9 cellular contexts compared by ENCODE assay signal in the genomic region with DNA sequence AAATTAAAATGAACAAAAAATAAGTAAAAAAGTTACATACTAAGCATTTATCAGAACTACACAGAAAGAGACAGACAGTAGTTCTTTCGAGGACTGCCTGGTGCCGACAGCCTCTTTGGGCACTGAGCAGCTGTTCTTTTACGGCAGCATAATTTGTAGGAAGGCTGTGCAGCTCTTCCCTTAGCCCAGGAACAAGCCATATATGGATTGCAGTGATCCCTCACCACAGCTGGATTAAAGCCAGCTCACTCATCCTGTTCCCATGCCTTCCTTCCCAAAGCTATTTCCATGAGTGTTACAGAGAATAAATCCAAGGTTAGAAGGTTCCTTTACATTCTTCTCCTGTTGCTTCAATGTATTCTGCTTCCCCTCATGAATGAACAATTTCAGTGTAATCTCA.
DNase-seq lines count a peak whose midpoint lies in the region; ATAC-seq and TF ChIP-seq lines count a peak whose summit lies in the region.
"Had no signal": no experiment of that assay in that cellular context is flagged by ENCODE, and none has a peak within 500 bp of the region (broad histone marks: within the 10 kb centered on the region; RNA-seq: fewer than 3 reads in every experiment).

No MANE protein-coding gene starts in this region.

- H3K4me3 ChIP-seq in AG09309 (ENCODE audit: control insufficient read depth, low read depth, low read length), result no peak overlapping the region
- H3K4me3 ChIP-seq in mucosa of descending colon, result no peak overlapping the region

- H3K4me3 Mint-ChIP-seq in chondrocyte (ENCODE audit: unreplicated experiment) (no peak overlapping the region), CD14-positive monocyte (no peak overlapping the region)
- H3K4me3 Mint-ChIP-seq: activated naive CD8-positive, alpha-beta T cell had no signal

- H3K27ac Mint-ChIP-seq in chondrocyte (ENCODE audit: unreplicated experiment) (peak overlapping the region; percentile 72), CD14-positive monocyte (peak overlapping the region in 1 of 7 donors; percentile 68)
- H3K27ac Mint-ChIP-seq: activated naive CD8-positive, alpha-beta T cell had no signal

- in situ Hi-C loops in KBM-7 (cut with MboI; ENCODE audit: low pct_unique_long_range_greater_than_20kb, low sequenced_read_pairs), result no loop called here

- H3K9me3 ChIP-seq in mucosa of descending colon, result no peaks in the 10 kb centered on the region

- peaks cover 30% of the 10 kb centered on the region for H3K4me1 Mint-ChIP-seq in chondrocyte (ENCODE audit: low read depth)
- H3K4me1 Mint-ChIP-seq in CD14-positive monocyte, result no peaks in the 10 kb centered on the region

- peak; percentile 98 for ATAC-seq in mucosa of descending colon

- H3K9me3 Mint-ChIP-seq in chondrocyte (ENCODE audit: low read depth) (no peaks in the 10 kb centered on the region), CD14-positive monocyte (no peaks in the 10 kb centered on the region)

- H3K4me1 ChIP-seq in mucosa of descending colon (ENCODE audit: low read depth), result no peaks in the 10 kb centered on the region

- no peaks in the 10 kb centered on the region for H3K36me3 ChIP-seq in mucosa of descending colon (ENCODE audit: low read depth)

- intact Hi-C loops in mucosa of descending colon (cut with DNase I, micrococcal nuclease), result no loop called here
- intact Hi-C loops in CD14-positive monocyte (cut with micrococcal nuclease), result no loop called here

- no peaks in the 10 kb centered on the region for H3K27me3 Mint-ChIP-seq in chondrocyte (ENCODE audit: low read depth)
- H3K27me3 Mint-ChIP-seq in CD14-positive monocyte (ENCODE audit: low read depth in 3 of 3), result no peaks in the 10 kb centered on the region
- H3K27me3 Mint-ChIP-seq: activated naive CD8-positive, alpha-beta T cell had no signal

- no peak for TF ChIP-seq CTCF in AG09309 (IDR thresholded peaks at IDR 0.05; ENCODE audit: control insufficient read depth, insufficient read depth, low read depth, low read length, missing control alignments)
- TF ChIP-seq CTCF in chondrocyte (IDR thresholded peaks at IDR 0.05), result no peak
- TF ChIP-seq CTCF in mucosa of descending colon (IDR thresholded peaks at IDR 0.05), result no peak
- no peak for TF ChIP-seq CTCF in CD14-positive monocyte (IDR thresholded peaks at IDR 0.05)

- H3K36me3 Mint-ChIP-seq in chondrocyte (ENCODE audit: low read depth) (no peaks in the 10 kb centered on the region), CD14-positive monocyte (peaks cover 82 to 87% of the 10 kb centered on the region in 2 donors)

- peak; percentile 93 for DNase-seq in AG09309 (ENCODE audit: low read depth)
- peak; percentile 79 for DNase-seq in NCI-H1694 (lab: John Stamatoyannopoulos, UW)
- no peak for DNase-seq in chondrocyte (ENCODE audit: low spot score)
- DNase-seq in mucosa of descending colon, result peak in 1 of 3 donors; percentile 69
- DNase-seq in effector CD4-positive, alpha-beta T cell, result no peak
- DNase-seq in KBM-7, result no peak
- no peak for DNase-seq in CD14-positive monocyte (ENCODE audit: low spot score)
- DNase-seq in ecto neural progenitor cell (ENCODE audit: low spot score), result no peak

Comparison
In these comparisons a context has a peak if more than half of its experiments do, and no peak if none do; other contexts are left out.
1. DNase-seq: peak in AG09309 (single experiment) and NCI-H1694 (single experiment); none in chondrocyte (single experiment), effector CD4-positive, alpha-beta T cell (single experiment), KBM-7 (single experiment), CD14-positive monocyte (single experiment) and ecto neural progenitor cell (single experiment).